Comparison of ENCODE assay signal across 2 cellular contexts in genomic region chr12:126248871-126249403, GRCh38.
TF ChIP-seq lines count a peak whose summit lies in the region.

No MANE protein-coding gene starts in this region.

TF ChIP-seq in GM23338, 12 proteins besides CTCF, POLR2A, EP300 and RAD21:
- TF ChIP-seq ZNF331 (CRISPR knock-in tag; IDR thresholded peaks at IDR 0.05; ENCODE audit: low read depth) (no peak), EZH2 (IDR thresholded peaks at IDR 0.05; ENCODE audit: low read depth, unreplicated experiment) (no peak), ETS1 (IDR thresholded peaks at IDR 0.05) (no peak), NANOG (IDR thresholded peaks at IDR 0.05; ENCODE audit: borderline replicate concordance) (no peak), CREB1 (CRISPR knock-in tag; IDR thresholded peaks at IDR 0.05; ENCODE audit: low read depth) (no peak), EZH2phosphoT487 (IDR thresholded peaks at IDR 0.05; ENCODE audit: unreplicated experiment) (no peak), POLR2AphosphoS5 (IDR thresholded peaks at IDR 0.05; ENCODE audit: low read depth) (no peak), JUNB (IDR thresholded peaks at IDR 0.05; ENCODE audit: unreplicated experiment) (no peak), ZNF462 (CRISPR knock-in tag; IDR thresholded peaks at IDR 0.05) (no peak), REST (IDR thresholded peaks at IDR 0.05; ENCODE audit: unreplicated experiment) (no peak), ZNF114 (CRISPR knock-in tag; IDR thresholded peaks at IDR 0.05) (no peak), STAT1 (IDR thresholded peaks at IDR 0.05; ENCODE audit: unreplicated experiment) (no peak)

TF ChIP-seq in H1, 55 proteins besides CTCF, POLR2A, EP300 and RAD21:
- no peak for TF ChIP-seq SIRT6 (IDR thresholded peaks at IDR 0.05; ENCODE audit: low read length)
- TF ChIP-seq NRF1 (IDR thresholded peaks at IDR 0.05; ENCODE audit: low read depth, low read length), result no peak
- TF ChIP-seq E2F6 (IDR thresholded peaks at IDR 0.05), result no peak
- TF ChIP-seq SUZ12 (IDR thresholded peaks at IDR 0.05; ENCODE audit: low read length), result no peak
- no peak for TF ChIP-seq SAP30 (IDR thresholded peaks at IDR 0.05; ENCODE audit: insufficient read depth, insufficient replicate concordance, low read length)
- no peak for TF ChIP-seq CHD2 (IDR thresholded peaks at IDR 0.05; ENCODE audit: low read length)
- TF ChIP-seq EGR1 (IDR thresholded peaks at IDR 0.05; ENCODE audit: borderline replicate concordance, low read depth, low read length), result no peak
- TF ChIP-seq TEAD4 (IDR thresholded peaks at IDR 0.05; ENCODE audit: low read depth, low read length), result no peak
- no peak for TF ChIP-seq YY1 (IDR thresholded peaks at IDR 0.05; ENCODE audit: low read depth, low read length)
